16 cellular contexts compared by ENCODE assay signal in genomic region chr1:229478852-229479251, GRCh38. TPM values are rescaled to one million over a fixed set of nuclear protein-coding genes. Genes with fewer than 3 reads are reported as not detected.
DNase-seq lines count a peak whose midpoint lies in the region; ATAC-seq lines count a peak whose summit lies in the region.
"Had no signal": no experiment of that assay in that cellular context is flagged by ENCODE, and none has a peak within 500 bp of the region (broad histone marks: within the 10 kb centered on the region; RNA-seq: fewer than 3 reads in every experiment).

No MANE protein-coding gene starts in this region.

- no peak overlapping the region for H2BK120ac ChIP-seq in mesenchymal stem cell (ENCODE audit: low read depth, low read length)

- peak; percentile 65 for ATAC-seq in GM18519 (IDR thresholded peaks at IDR 0.05; ENCODE audit: low FRiP score, unreplicated experiment)
- ATAC-seq in GM21515 (IDR thresholded peaks at IDR 0.05; ENCODE audit: unreplicated experiment): peak; percentile 70
- ATAC-seq in HG03175 (IDR thresholded peaks at IDR 0.05; ENCODE audit: unreplicated experiment): peak; percentile 68
- ATAC-seq: HCT116 had no signal

- no peak overlapping the region for H2BK12ac ChIP-seq in mesenchymal stem cell (ENCODE audit: low read length in 2 of 2)

- H3K4me2 ChIP-seq in mesenchymal stem cell (ENCODE audit: low read length, poor library complexity, severe bottlenecking): no peak overlapping the region

- WGBS in mesenchymal stem cell: 97% methylated on average over 1 of the region's 1 CpG

- H3K9me3 ChIP-seq in mesenchymal stem cell (ENCODE audit: control insufficient read depth, low read length): no peaks in the 10 kb centered on the region

- H4K91ac ChIP-seq in mesenchymal stem cell (ENCODE audit: low read length): no peak overlapping the region

- peaks cover 29 to 75% of the 10 kb centered on the region in 2 experiments for H3K36me3 ChIP-seq in mesenchymal stem cell (ENCODE audit: control insufficient read depth in 1 of 2, insufficient read depth in 2 of 2, low read depth in 1 of 2, low read length in 2 of 2)

- no peak overlapping the region for H2AFZ ChIP-seq in mesenchymal stem cell (ENCODE audit: low read depth, low read length)

- H3K14ac ChIP-seq in mesenchymal stem cell (ENCODE audit: low read length in 2 of 2): no peak overlapping the region

- no peak overlapping the region for H2BK15ac ChIP-seq in mesenchymal stem cell (ENCODE audit: low read depth, poor library complexity, severe bottlenecking)

- H3K27ac ChIP-seq in cingulate gyrus (ENCODE audit: low read depth, low read length) (peak overlapping the region; percentile 48), mesenchymal stem cell (ENCODE audit: low read length, poor library complexity, severe bottlenecking) (no peak overlapping the region)
- H3K27ac ChIP-seq: SK-N-MC had no signal

- no peaks in the 10 kb centered on the region for H3K27me3 ChIP-seq in mesenchymal stem cell (ENCODE audit: control insufficient read depth in 1 of 2, insufficient read depth in 1 of 2, low read length in 2 of 2)

- H3K9ac ChIP-seq in mesenchymal stem cell (ENCODE audit: low read length): no peak overlapping the region

- H3K4me3 ChIP-seq in mesenchymal stem cell (ENCODE audit: insufficient read depth in 1 of 2, low read depth in 1 of 2, low read length in 2 of 2): no peak overlapping the region
- H3K4me3 ChIP-seq: SK-N-MC had no signal

- H3K79me1 ChIP-seq in mesenchymal stem cell (replicated peaks; ENCODE audit: low read length, poor library complexity, severe bottlenecking): peaks cover 28% of the 10 kb centered on the region

- no peak overlapping the region for H2AK5ac ChIP-seq in mesenchymal stem cell (ENCODE audit: low read length, severe bottlenecking)

- DNase-seq in NCI-H1092 (lab: John Stamatoyannopoulos, UW): no peak
- no peak for DNase-seq in activated naive CD4-positive, alpha-beta T cell treated with Interleukin-2 at 50 U/mL for 16 hours
- DNase-seq in dedifferentiated amniotic fluid mesenchymal stem cell (ENCODE audit: extremely low spot score): no peak
- no peak for DNase-seq in mesenchymal stem cell
- DNase-seq: activated T-cell treated with anti-CD3 and anti-CD28 coated beads, Interleukin-2, amount 50 U/mL, for 4 hours; dermis blood vessel endothelial cell; DMS 273 treated with DMSO at 0.1 percent for 48 hours; NCI-H1694 treated with DMSO at 0.1 percent for 48 hours; stimulated activated CD4-positive, alpha-beta T cell treated with anti-CD3 and anti-CD28 coated beads, Interleukin-1b, Interleukin-23, amount 100 ng/mL, for 48 hours; trophoblast cell had no signal

- H2BK5ac ChIP-seq in mesenchymal stem cell (ENCODE audit: low read depth, low read length, poor library complexity, severe bottlenecking): no peak overlapping the region

- no peak overlapping the region for H4K8ac ChIP-seq in mesenchymal stem cell (ENCODE audit: low read length)

- no peak overlapping the region for H3K23ac ChIP-seq in mesenchymal stem cell (ENCODE audit: low read length in 2 of 2)

- H3K18ac ChIP-seq in mesenchymal stem cell (ENCODE audit: low read depth in 1 of 2, low read length in 2 of 2): no peak overlapping the region

- no peak overlapping the region for H3K4ac ChIP-seq in mesenchymal stem cell (ENCODE audit: low read depth in 1 of 2, low read length in 2 of 2)

- no peaks in the 10 kb centered on the region for H3K4me1 ChIP-seq in mesenchymal stem cell (ENCODE audit: control insufficient read depth, insufficient read depth, low read depth, low read length)

RNA-seq across cellular contexts. Expression of gene NUP133, which starts 29.3 kb away (rescaled TPM):
- 11.6 TPM for polyA plus RNA-seq in mesenchymal stem cell (2013, experiment 1 of 2)
- 11.8 TPM for polyA plus RNA-seq in mesenchymal stem cell (2013, experiment 2 of 2)

RNA-seq across cellular contexts. Expression of gene ACTA1, which starts 45.0 kb away (rescaled TPM):
- polyA plus RNA-seq in mesenchymal stem cell (2013, experiment 1 of 2): 0.07 TPM
- 0.08 TPM for polyA plus RNA-seq in mesenchymal stem cell (2013, experiment 2 of 2)
